15 cellular contexts compared by ENCODE assay signal in genomic region chr4:187576751-187577150, GRCh38.
DNase-seq lines count a peak whose midpoint lies in the region; TF ChIP-seq lines count a peak whose summit lies in the region.
"Had no signal": no experiment of that assay in that cellular context is flagged by ENCODE, and none has a peak within 500 bp of the region (broad histone marks: within the 10 kb centered on the region; RNA-seq: fewer than 3 reads in every experiment).

No MANE protein-coding gene starts in this region.

- H3K4me1 ChIP-seq in OCI-LY7 (ENCODE audit: insufficient read depth, low read length, poor library complexity, severe bottlenecking): no peaks in the 10 kb centered on the region
- H3K4me1 ChIP-seq: HAP-1 had no signal

- H4K20me1 ChIP-seq in OCI-LY7 (ENCODE audit: insufficient read depth, low read length): no peaks in the 10 kb centered on the region

- H3K4me2 ChIP-seq in OCI-LY7 (ENCODE audit: low read length): no peak overlapping the region

- H3K4me3 ChIP-seq in OCI-LY7 (ENCODE audit: low read depth, low read length, poor library complexity, severe bottlenecking): no peak overlapping the region
- H3K4me3 ChIP-seq: HAP-1 had no signal

- CTCF ChIA-PET in OCI-LY7 (lab: Charles Lee; ENCODE audit: unreplicated experiment): no interaction called here

- DNase-seq in NCI-H345 (lab: John Stamatoyannopoulos, UW) (peak; percentile 9), NCI-H345 treated with DMSO at 0.1 percent for 48 hours (lab: John Stamatoyannopoulos, UW; ENCODE audit: unreplicated experiment) (no peak), G401 (ENCODE audit: low spot score) (peak; percentile 54), glomerular visceral epithelial cell (ENCODE audit: extremely low spot score) (peak; percentile 50), renal cortical epithelial cell (ENCODE audit: low read depth) (peak; percentile 9), OCI-LY7 (ENCODE audit: low spot score) (no peak), LoVo (ENCODE audit: low spot score) (no peak), SW480 (ENCODE audit: low spot score) (no peak)
- DNase-seq: 8988T; AML-193; C1 segment of cervical spinal cord; CD4-positive, alpha-beta T cell; DMS79; HFFc6 had no signal

- POLR2A ChIA-PET in OCI-LY7 (lab: Charles Lee): no interaction called here

- H3K27ac ChIP-seq in OCI-LY7 (ENCODE audit: low read depth, low read length, poor library complexity, severe bottlenecking): no peak overlapping the region

- in situ Hi-C loops in G401 (cut with HindIII; ENCODE audit: low sequenced_read_pairs): no loop called here

- H3K79me2 ChIP-seq in OCI-LY7 (ENCODE audit: insufficient read depth, low read depth, low read length): no peaks in the 10 kb centered on the region

- H2AFZ ChIP-seq in OCI-LY7 (ENCODE audit: low read length): no peak overlapping the region

- no peak for TF ChIP-seq CTCF in OCI-LY7 (conservative IDR thresholded peaks at IDR 0.05; ENCODE audit: low read length)

- H3K36me3 ChIP-seq in OCI-LY7 (ENCODE audit: insufficient read depth, low read length): no peaks in the 10 kb centered on the region
- H3K36me3 ChIP-seq: HAP-1 had no signal

- H3K9me3 ChIP-seq in OCI-LY7 (ENCODE audit: low read length): no peaks in the 10 kb centered on the region
- H3K9me3 ChIP-seq: HAP-1 had no signal

- intact Hi-C loops in OCI-LY7 (cut with micrococcal nuclease; ENCODE audit: unreplicated experiment): no loop called here

- no peaks in the 10 kb centered on the region for H3K9me2 ChIP-seq in OCI-LY7 (ENCODE audit: insufficient read depth, low read length)

- BruUV-seq in OCI-LY7 (replicated peaks; lab: Mats Ljungman, UMichigan): no TSS peak

Comparison
In these comparisons a context has a peak if more than half of its experiments do, and no peak if none do; other contexts are left out.
1. DNase-seq: peak in NCI-H345 (single experiment), G401 (single experiment), glomerular visceral epithelial cell (single experiment) and renal cortical epithelial cell (single experiment); none in NCI-H345 treated with DMSO at 0.1 percent for 48 hours (single experiment), OCI-LY7 (single experiment), LoVo (single experiment) and SW480 (single experiment).